ENCODE assay signal across 24 cellular contexts in the genomic region with DNA sequence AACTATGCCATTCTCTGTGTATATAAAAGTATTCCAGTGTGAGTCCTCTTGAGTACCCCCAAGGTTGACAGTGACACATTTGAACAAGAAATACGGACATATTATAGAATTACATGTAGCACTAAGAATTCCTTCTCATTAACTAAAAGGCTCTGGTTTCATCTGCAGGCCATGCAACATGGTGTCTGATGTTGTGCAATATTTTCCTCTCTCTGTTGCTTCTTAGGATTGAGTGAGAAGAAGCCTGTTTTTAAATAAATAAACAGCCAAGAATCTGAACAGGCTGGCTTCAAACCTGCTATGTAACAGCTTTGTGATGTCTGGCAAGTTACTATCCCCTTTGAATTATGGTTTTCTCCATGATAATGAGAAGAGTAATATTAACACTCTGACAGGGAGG. TPM values are rescaled to one million over a fixed set of nuclear protein-coding genes. Genes with fewer than 3 reads are reported as not detected.
"Had no signal": no experiment of that assay in that cellular context is flagged by ENCODE, and none has a peak within 500 bp of the region (broad histone marks: within the 10 kb centered on the region; RNA-seq: fewer than 3 reads in every experiment).

No MANE protein-coding gene starts in this region.

- H3K36me3 ChIP-seq: transverse colon had no signal

- H3K4me3 ChIP-seq: dorsolateral prefrontal cortex, mucosa of descending colon, SK-N-MC, transverse colon had no signal

- H3K4me3 Mint-ChIP-seq: activated naive CD4-positive, alpha-beta T cell treated with anti-CD3 and anti-CD28 coated beads for 36 hours; activated naive CD8-positive, alpha-beta T cell treated with anti-CD3 and anti-CD28 coated beads, Interleukin-2, amount 50 U/mL, for 24 hours; endodermal cell; naive thymus-derived CD4-positive, alpha-beta T cell had no signal

- FAIRE-seq: small intestine had no signal

- H3K4me1 Mint-ChIP-seq: activated naive CD8-positive, alpha-beta T cell treated with anti-CD3 and anti-CD28 coated beads, Interleukin-2, amount 50 U/mL, for 24 hours; naive thymus-derived CD4-positive, alpha-beta T cell had no signal

- H3K79me2 ChIP-seq: parathyroid adenoma had no signal

- H3K27me3 ChIP-seq: dorsolateral prefrontal cortex, transverse colon had no signal

- H3K4me1 ChIP-seq: parathyroid adenoma had no signal

- H3K27ac Mint-ChIP-seq: activated naive CD4-positive, alpha-beta T cell treated with anti-CD3 and anti-CD28 coated beads for 36 hours; activated naive CD8-positive, alpha-beta T cell treated with anti-CD3 and anti-CD28 coated beads, Interleukin-2, amount 50 U/mL, for 24 hours; activated T-helper 2 cell treated with anti-CD3 and anti-CD28 coated beads, Interferon-gamma antibody, Interleukin-2, Interleukin-4, amounts not matched to agents 10 μg/mL and 5 μg/mL and 100 μg/mL, durations not matched to agents 14 hours and 24 hours and 36 hours; endodermal cell; naive thymus-derived CD4-positive, alpha-beta T cell had no signal

- H3K9ac ChIP-seq: parathyroid adenoma had no signal

- H3K36me3 Mint-ChIP-seq: naive thymus-derived CD4-positive, alpha-beta T cell had no signal

- H3K27ac ChIP-seq: dorsolateral prefrontal cortex, parathyroid adenoma, SK-N-MC, transverse colon, VCaP had no signal

- DNase-seq: activated CD4-positive, alpha-beta T cell treated with anti-CD3 and anti-CD28 coated beads for 1 hour; activated CD4-positive, alpha-beta T cell treated with anti-CD3 and anti-CD28 coated beads, Interleukin-2, amount 50 U/mL, for 4 hours; activated naive CD4-positive, alpha-beta T cell treated with anti-CD3 and anti-CD28 coated beads for 36 hours; activated naive CD8-positive, alpha-beta T cell treated with anti-CD3 and anti-CD28 coated beads, Interleukin-2, amount 50 U/mL, for 24 hours; dorsolateral prefrontal cortex; endodermal cell; foreskin melanocyte; head of caudate nucleus; left colon; mucosa of descending colon; naive thymus-derived CD4-positive, alpha-beta T cell; small intestine; stimulated activated naive CD8-positive, alpha-beta T cell treated with anti-CD3 and anti-CD28 coated beads, Interleukin-15, Interleukin-2, amounts not matched to agents 100 U/mL and 50 U/mL, for 24 hours; T-helper 1 cell; T1000; transverse colon had no signal

- H2AFZ ChIP-seq: parathyroid adenoma had no signal

- ATAC-seq: activated naive CD8-positive, alpha-beta T cell treated with anti-CD3 and anti-CD28 coated beads, Interleukin-2, amount 50 U/mL, for 24 hours; left colon; mucosa of descending colon; naive thymus-derived CD4-positive, alpha-beta T cell; stimulated activated naive CD8-positive, alpha-beta T cell treated with anti-CD3 and anti-CD28 coated beads, Interleukin-15, Interleukin-2, amounts not matched to agents 100 U/mL and 50 U/mL, for 24 hours had no signal

- H3K9me3 ChIP-seq: mucosa of descending colon, transverse colon had no signal

- H3K9me3 Mint-ChIP-seq: activated naive CD4-positive, alpha-beta T cell treated with anti-CD3 and anti-CD28 coated beads for 36 hours; activated naive CD8-positive, alpha-beta T cell treated with anti-CD3 and anti-CD28 coated beads, Interleukin-2, amount 50 U/mL, for 24 hours; activated T-helper 2 cell treated with anti-CD3 and anti-CD28 coated beads, Interferon-gamma antibody, Interleukin-2, Interleukin-4, amounts not matched to agents 10 μg/mL and 5 μg/mL and 100 μg/mL, durations not matched to agents 14 hours and 24 hours and 36 hours; endodermal cell; naive thymus-derived CD4-positive, alpha-beta T cell had no signal

RNA-seq across cellular contexts. Expression of a gene that starts 22.2 kb away (rescaled TPM):
- total RNA-seq: activated naive CD4-positive, alpha-beta T cell treated with anti-CD3 and anti-CD28 coated beads for 36 hours; activated T-helper 2 cell treated with anti-CD3 and anti-CD28 coated beads, Interferon-gamma antibody, Interleukin-2, Interleukin-4, amounts not matched to agents 10 μg/mL and 5 μg/mL and 100 μg/mL, durations not matched to agents 14 hours and 24 hours and 36 hours; chondrocyte; dorsolateral prefrontal cortex; endodermal cell; epithelial cell of proximal tubule; left colon; lung microvascular endothelial cell; mucosa of descending colon; naive thymus-derived CD4-positive, alpha-beta T cell; renal cortical epithelial cell; transverse colon had no signal
- polyA plus RNA-seq: naive thymus-derived CD4-positive, alpha-beta T cell; small intestine had no signal

RNA-seq across cellular contexts. Expression of a gene that starts 27.5 kb away (rescaled TPM):
- total RNA-seq: activated naive CD4-positive, alpha-beta T cell treated with anti-CD3 and anti-CD28 coated beads for 36 hours; activated T-helper 2 cell treated with anti-CD3 and anti-CD28 coated beads, Interferon-gamma antibody, Interleukin-2, Interleukin-4, amounts not matched to agents 10 μg/mL and 5 μg/mL and 100 μg/mL, durations not matched to agents 14 hours and 24 hours and 36 hours; chondrocyte; dorsolateral prefrontal cortex; endodermal cell; epithelial cell of proximal tubule; left colon; lung microvascular endothelial cell; mucosa of descending colon; naive thymus-derived CD4-positive, alpha-beta T cell; renal cortical epithelial cell; transverse colon had no signal
- polyA plus RNA-seq: naive thymus-derived CD4-positive, alpha-beta T cell; small intestine had no signal
